ENCODE assay signal across 21 cellular contexts in the genomic region with DNA sequence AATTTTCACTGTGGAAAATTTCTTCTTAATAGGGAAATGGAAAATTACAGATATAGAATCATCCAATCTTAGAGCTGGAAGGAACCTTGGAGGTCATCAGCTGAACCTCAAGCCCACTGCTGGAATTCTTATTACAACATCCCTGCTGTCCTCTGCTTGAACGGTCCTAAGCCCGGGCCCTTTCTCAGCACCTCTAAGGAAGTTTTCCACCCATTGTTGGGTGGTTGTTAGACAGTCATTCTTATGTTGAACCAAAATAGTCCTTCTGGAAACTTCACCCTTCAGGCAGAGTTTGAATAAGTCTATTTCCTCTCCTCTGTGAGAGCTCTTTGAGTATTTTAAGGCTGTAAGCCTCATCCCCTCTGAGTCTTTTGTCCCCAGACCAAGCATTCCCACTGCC.
"Had no signal": no experiment of that assay in that cellular context is flagged by ENCODE, and none has a peak within 500 bp of the region (broad histone marks: within the 10 kb centered on the region; RNA-seq: fewer than 3 reads in every experiment).

No MANE protein-coding gene starts in this region.

- H3K9me3 ChIP-seq: adrenal gland had no signal

- H3K27ac ChIP-seq: upper lobe of left lung, WERI-Rb-1 had no signal

- H3K4me3 ChIP-seq: adrenal gland, esophagus squamous epithelium, mucosa of descending colon, upper lobe of left lung had no signal

- DNase-seq: activated CD4-positive, alpha-beta T cell treated with anti-CD3 and anti-CD28 coated beads, Interleukin-2, amount 10 ng/mL, durations not matched to agents 7 days and 5 days; activated CD4-positive, CD25-positive, alpha-beta regulatory T cell treated with anti-CD3 and anti-CD28 coated beads, Interleukin-2, amount 50 U/mL, for 72 hours; activated CD8-positive, alpha-beta memory T cell treated with anti-CD3 and anti-CD28 coated beads, Interleukin-2, amount 10 ng/mL, durations not matched to agents 7 days and 5 days; activated CD8-positive, alpha-beta T cell treated with anti-CD3 and anti-CD28 coated beads for 36 hours; activated gamma-delta T cell; activated T-cell treated with anti-CD3 and anti-CD28 coated beads for 4 hours; cerebellar nuclear complex; cortex of kidney; endodermal cell; esophagus squamous epithelium; immature natural killer cell; kidney glomerular epithelial cell; mucosa of descending colon; retina; stimulated activated CD4-positive, alpha-beta T cell treated with anti-CD3 and anti-CD28 coated beads, Interleukin-12 subunit alpha, Interleukin-12 subunit beta, amount 100 ng/mL, for 4 hours; stimulated activated CD4-positive, alpha-beta T cell treated with anti-CD3 and anti-CD28 coated beads, Interleukin-4, amount 100 ng/mL, for 4 hours; stimulated activated naive CD8-positive, alpha-beta T cell treated with anti-CD3 and anti-CD28 coated beads, Interleukin-15, Interleukin-2, amounts not matched to agents 100 U/mL and 50 U/mL, for 24 hours; T-helper 1 cell; upper lobe of left lung; WERI-Rb-1 had no signal

- H3K27me3 ChIP-seq: adrenal gland, esophagus squamous epithelium, upper lobe of left lung had no signal

- H3K36me3 ChIP-seq: adrenal gland, esophagus squamous epithelium, upper lobe of left lung, WERI-Rb-1 had no signal

- H3K4me1 ChIP-seq: adrenal gland, esophagus squamous epithelium had no signal

- ATAC-seq: activated CD8-positive, alpha-beta memory T cell treated with anti-CD3 and anti-CD28 coated beads, Interleukin-2, amount 10 ng/mL, durations not matched to agents 7 days and 5 days; activated CD8-positive, alpha-beta T cell treated with anti-CD3 and anti-CD28 coated beads for 36 hours; mucosa of descending colon; stimulated activated naive CD8-positive, alpha-beta T cell treated with anti-CD3 and anti-CD28 coated beads, Interleukin-15, Interleukin-2, amounts not matched to agents 100 U/mL and 50 U/mL, for 24 hours had no signal
